ENCODE assay signal across 11 cellular contexts in the genomic region with DNA sequence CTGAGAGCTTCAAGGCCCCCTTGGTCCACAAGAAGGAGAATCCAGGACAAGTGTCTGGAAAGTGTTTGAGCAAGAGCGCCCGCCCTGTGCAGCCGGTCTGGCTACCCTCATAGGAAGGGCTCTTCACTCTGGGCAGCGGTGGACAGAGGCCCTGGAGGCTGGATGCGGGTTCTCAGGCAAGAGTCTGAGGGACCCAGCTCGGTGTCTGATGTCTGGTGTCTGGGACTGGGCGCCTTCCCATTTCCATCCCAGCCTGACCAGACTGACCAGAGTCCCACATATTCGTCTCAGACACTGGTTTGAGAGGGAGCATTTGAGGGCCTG. TPM values are rescaled to one million over a fixed set of nuclear protein-coding genes. Genes with fewer than 3 reads are reported as not detected.
DNase-seq lines count a peak whose midpoint lies in the region; ATAC-seq and TF ChIP-seq lines count a peak whose summit lies in the region.
"Had no signal": no experiment of that assay in that cellular context is flagged by ENCODE, and none has a peak within 500 bp of the region (broad histone marks: within the 10 kb centered on the region; RNA-seq: fewer than 3 reads in every experiment).

No MANE protein-coding gene starts in this region.

- DNase-seq in activated CD4-positive, alpha-beta T cell treated with anti-CD3 and anti-CD28 coated beads, Interleukin-2, amount 10 ng/mL, durations not matched to agents 24 days and 14 days: no peak
- DNase-seq in activated CD4-positive, alpha-beta T cell treated with anti-CD3 and anti-CD28 coated beads for 4 hours: no peak
- DNase-seq in endodermal cell (peak; percentile 40), neural crest cell (ENCODE audit: low read depth, low spot score) (no peak), upper lobe of right lung (peak; percentile 69), COLO829 (ENCODE audit: low spot score) (no peak), LoVo (ENCODE audit: low spot score) (no peak), KG1 (lab: John Stamatoyannopoulos, UW) (no peak)
- DNase-seq: activated CD8-positive, alpha-beta memory T cell treated with anti-CD3 and anti-CD28 coated beads, Interleukin-2, amount 50 U/mL, for 4 hours; effector memory CD4-positive, alpha-beta T cell; NCI-H524 treated with DMSO at 0.1 percent for 48 hours had no signal

- peak; percentile 17 for ATAC-seq in upper lobe of right lung

- peaks cover 52% of the 10 kb centered on the region for H3K4me1 Mint-ChIP-seq in activated CD4-positive, alpha-beta T cell treated with anti-CD3 and anti-CD28 coated beads, Interleukin-2, amount 10 ng/mL, durations not matched to agents 24 days and 14 days
- peaks cover 30% of the 10 kb centered on the region for H3K4me1 Mint-ChIP-seq in endodermal cell
- H3K4me1 Mint-ChIP-seq in neural crest cell: peaks cover 44% of the 10 kb centered on the region

- 86 to 100% methylated on average over 6 to 8 of the region's 8 CpGs for WGBS in endodermal cell (ENCODE audit: insufficient coverage in 1 of 2, insufficient read length in 1 of 2), 2 experiments

- H3K27ac Mint-ChIP-seq in activated CD4-positive, alpha-beta T cell treated with anti-CD3 and anti-CD28 coated beads, Interleukin-2, amount 10 ng/mL, durations not matched to agents 24 days and 14 days: peak overlapping the region; percentile 1
- H3K27ac Mint-ChIP-seq in endodermal cell: peak overlapping the region; percentile 72
- H3K27ac Mint-ChIP-seq in neural crest cell (ENCODE audit: unreplicated experiment): peak overlapping the region; percentile 37

- no peak for TF ChIP-seq CTCF in endodermal cell (conservative IDR thresholded peaks at IDR 0.05)
- TF ChIP-seq CTCF in neural crest cell (conservative IDR thresholded peaks at IDR 0.05): no peak
- no peak for TF ChIP-seq CTCF in upper lobe of right lung (IDR thresholded peaks at IDR 0.05)

- H3K27ac ChIP-seq in endodermal cell (ENCODE audit: low read depth, low read length) (peak overlapping the region; percentile 82), upper lobe of right lung (peak overlapping the region; percentile 68)

- peaks cover under 1% of the 10 kb centered on the region for H3K4me1 ChIP-seq in endodermal cell (ENCODE audit: control insufficient read depth, insufficient read depth, low read length)
- peaks cover 65% of the 10 kb centered on the region for H3K4me1 ChIP-seq in upper lobe of right lung

- H3K4me3 ChIP-seq in endodermal cell (ENCODE audit: low read length): no peak overlapping the region
- no peak overlapping the region for H3K4me3 ChIP-seq in upper lobe of right lung

- intact Hi-C loops in activated CD4-positive, alpha-beta T cell treated with anti-CD3 and anti-CD28 coated beads, Interleukin-2, amount 10 ng/mL, durations not matched to agents 24 days and 14 days (cut with micrococcal nuclease): no loop called here
- intact Hi-C loops in upper lobe of right lung (cut with DNase I): no loop called here

- H3K9me3 Mint-ChIP-seq in activated CD4-positive, alpha-beta T cell treated with anti-CD3 and anti-CD28 coated beads, Interleukin-2, amount 10 ng/mL, durations not matched to agents 24 days and 14 days: no peaks in the 10 kb centered on the region
- H3K9me3 Mint-ChIP-seq in endodermal cell (no peaks in the 10 kb centered on the region), neural crest cell (no peaks in the 10 kb centered on the region)

- no peaks in the 10 kb centered on the region for H3K36me3 ChIP-seq in endodermal cell (ENCODE audit: control insufficient read depth, insufficient read depth, low read length)
- H3K36me3 ChIP-seq in upper lobe of right lung: no peaks in the 10 kb centered on the region

- H3K9ac ChIP-seq in endodermal cell (ENCODE audit: extremely low read depth, low read length, poor library complexity, severe bottlenecking): no peak overlapping the region

- peaks cover 18% of the 10 kb centered on the region for H3K36me3 Mint-ChIP-seq in activated CD4-positive, alpha-beta T cell treated with anti-CD3 and anti-CD28 coated beads, Interleukin-2, amount 10 ng/mL, durations not matched to agents 24 days and 14 days (ENCODE audit: low read depth)
- H3K36me3 Mint-ChIP-seq in endodermal cell (ENCODE audit: low read depth) (no peaks in the 10 kb centered on the region), neural crest cell (ENCODE audit: low read depth) (no peaks in the 10 kb centered on the region)

- no peaks in the 10 kb centered on the region for H3K9me3 ChIP-seq in endodermal cell (ENCODE audit: control insufficient read depth, low read length)
- H3K9me3 ChIP-seq in upper lobe of right lung: no peaks in the 10 kb centered on the region

- no peak overlapping the region for H3K4me3 Mint-ChIP-seq in activated CD4-positive, alpha-beta T cell treated with anti-CD3 and anti-CD28 coated beads, Interleukin-2, amount 10 ng/mL, durations not matched to agents 24 days and 14 days
- H3K4me3 Mint-ChIP-seq in endodermal cell (no peak overlapping the region), neural crest cell (peak overlapping the region; percentile 39)

- H3K27me3 Mint-ChIP-seq in activated CD4-positive, alpha-beta T cell treated with anti-CD3 and anti-CD28 coated beads, Interleukin-2, amount 10 ng/mL, durations not matched to agents 24 days and 14 days: no peaks in the 10 kb centered on the region
- H3K27me3 Mint-ChIP-seq in endodermal cell (ENCODE audit: insufficient read depth) (no peaks in the 10 kb centered on the region), neural crest cell (ENCODE audit: low read depth) (no peaks in the 10 kb centered on the region)

- H3K27me3 ChIP-seq in endodermal cell (ENCODE audit: control insufficient read depth, insufficient read depth, low read length, poor library complexity, severe bottlenecking): no peaks in the 10 kb centered on the region
- no peaks in the 10 kb centered on the region for H3K27me3 ChIP-seq in upper lobe of right lung

RNA-seq across cellular contexts. Expression of a gene that starts 59.8 kb away (rescaled TPM):
- 183 and 185 TPM in 2 replicates for total RNA-seq in activated CD4-positive, alpha-beta T cell treated with anti-CD3 and anti-CD28 coated beads, Interleukin-2, amount 10 ng/mL, durations not matched to agents 24 days and 14 days
- total RNA-seq in endodermal cell: 10 to 100 TPM; 38.0 to 78.8 TPM
- 48.2 TPM for polyA plus RNA-seq in endodermal cell (2013, experiment 1 of 2)
- polyA plus RNA-seq in endodermal cell (2013, experiment 2 of 2): 45.5 TPM
- 88.8 and 93.2 TPM in 2 replicates for total RNA-seq in neural crest cell
- total RNA-seq in upper lobe of right lung: 84.0 TPM

Comparison
In these comparisons a context has a peak if more than half of its experiments do, and no peak if none do; other contexts are left out.
1. DNase-seq: peak in endodermal cell (single experiment) and upper lobe of right lung (single experiment); none in activated CD4-positive, alpha-beta T cell treated with anti-CD3 and anti-CD28 coated beads, Interleukin-2, amount 10 ng/mL, durations not matched to agents 24 days and 14 days (single experiment), activated CD4-positive, alpha-beta T cell treated with anti-CD3 and anti-CD28 coated beads for 4 hours (0 of 2), neural crest cell (single experiment), COLO829 (single experiment), LoVo (single experiment) and KG1 (single experiment).
2. H3K27ac Mint-ChIP-seq: peak in every context shown above with its lines; median percentile 72 in endodermal cell; 37 in neural crest cell; 1 in activated CD4-positive, alpha-beta T cell treated with anti-CD3 and anti-CD28 coated beads, Interleukin-2, amount 10 ng/mL, durations not matched to agents 24 days and 14 days.